ENCODE assay signal across 25 cellular contexts in genomic region chr10:70475661-70476060, GRCh38. TPM values are rescaled to one million over a fixed set of nuclear protein-coding genes. Genes with fewer than 3 reads are reported as not detected.
DNase-seq lines count a peak whose midpoint lies in the region; FAIRE-seq and TF ChIP-seq lines count a peak whose summit lies in the region.
"Had no signal": no experiment of that assay in that cellular context is flagged by ENCODE, and none has a peak within 500 bp of the region (broad histone marks: within the 10 kb centered on the region; RNA-seq: fewer than 3 reads in every experiment).

No MANE protein-coding gene starts in this region.

- TF ChIP-seq POLR2A in uterus (IDR thresholded peaks at IDR 0.05), result no peak
- TF ChIP-seq POLR2A in suprapubic skin (IDR thresholded peaks at IDR 0.05), result no peak

- peaks cover 10% of the 10 kb centered on the region for H3K27me3 Mint-ChIP-seq in activated CD4-positive, alpha-beta memory T cell treated with anti-CD3 and anti-CD28 coated beads for 36 hours
- H3K27me3 Mint-ChIP-seq in activated CD4-positive, alpha-beta memory T cell treated with anti-CD3 and anti-CD28 coated beads, Interleukin-2, amount 10 ng/mL, durations not matched to agents 7 days and 5 days, result peaks cover 66% of the 10 kb centered on the region
- H3K27me3 Mint-ChIP-seq: activated T-helper 17 cell treated with anti-CD3 and anti-CD28 coated beads, Interleukin-2, amount 50 U/mL, for 72 hours had no signal

- peaks cover 0 to 7% of the 10 kb centered on the region in 2 donors for H3K4me1 ChIP-seq in uterus
- peaks cover 31% of the 10 kb centered on the region for H3K4me1 ChIP-seq in suprapubic skin

- CTCF ChIA-PET in activated CD4-positive, alpha-beta memory T cell treated with anti-CD3 and anti-CD28 coated beads for 36 hours (lab: Charles Lee), result interaction anchor here (1.1 to 4.8 kb wide), 2 partner anchors 14 to 19 kb away, joined by 3 to 23 read pairs; no protein-coding TSS in a partner anchor
- CTCF ChIA-PET in activated CD4-positive, alpha-beta memory T cell treated with anti-CD3 and anti-CD28 coated beads, Interleukin-2, amount 10 ng/mL, durations not matched to agents 7 days and 5 days (lab: Charles Lee), result interaction anchor here (1.7 kb wide), 1 partner anchor 14 kb away, joined by 4 read pairs; no protein-coding TSS in a partner anchor

- no peak for TF ChIP-seq CTCF in bronchial epithelial cell (IDR thresholded peaks at IDR 0.05; ENCODE audit: insufficient read depth, low read length, severe bottlenecking)
- no peak for TF ChIP-seq CTCF in uterus (IDR thresholded peaks at IDR 0.05)
- TF ChIP-seq CTCF in suprapubic skin (IDR thresholded peaks at IDR 0.05), result no peak

- no peak for DNase-seq in activated CD4-positive, alpha-beta memory T cell treated with anti-CD3 and anti-CD28 coated beads for 36 hours
- no peak for DNase-seq in activated CD4-positive, alpha-beta memory T cell treated with anti-CD3 and anti-CD28 coated beads, Interleukin-2, amount 10 ng/mL, durations not matched to agents 7 days and 5 days
- DNase-seq in MG63 (peak; percentile 16), bronchial epithelial cell (ENCODE audit: low read depth) (peak; percentile 92), uterus (no peak), NCI-H2029 treated with DMSO at 0.1 percent for 48 hours (lab: John Stamatoyannopoulos, UW) (no peak), suprapubic skin (ENCODE audit: low spot score in 2 of 2) (no peak)
- DNase-seq in stimulated activated CD8-positive, alpha-beta memory T cell treated with anti-CD3 and anti-CD28 coated beads, Interleukin-4, amount 100 ng/mL, for 48 hours, result peak; percentile 47
- DNase-seq: activated CD4-positive, CD25-positive, alpha-beta regulatory T cell treated with anti-CD3 and anti-CD28 coated beads, Interleukin-2, amount 50 U/mL, for 72 hours; activated CD8-positive, alpha-beta memory T cell treated with anti-CD3 and anti-CD28 coated beads, Interleukin-2, amount 10 ng/mL, durations not matched to agents 7 days and 5 days; activated naive CD8-positive, alpha-beta T cell treated with anti-CD3 and anti-CD28 coated beads for 36 hours; body of pancreas; DMS 273 treated with DMSO at 0.1 percent for 48 hours; effector memory CD8-positive, alpha-beta T cell; GDM1; head of caudate nucleus; left lung; NCI-H187; substantia nigra; T1000 had no signal

- intact Hi-C loops in activated CD4-positive, alpha-beta memory T cell treated with anti-CD3 and anti-CD28 coated beads for 36 hours (cut with micrococcal nuclease), result loop anchor here (5.0 kb wide), 2 partner anchors 73 to 342 kb away; partner anchors contain the start of genes EIF4EBP2 and SGPL1
- intact Hi-C loops in uterus (cut with DNase I; ENCODE audit: low total_unique reads), result no loop called here

- H3K9me3 ChIP-seq in MG63 (no peaks in the 10 kb centered on the region), uterus (no peaks in the 10 kb centered on the region), suprapubic skin (no peaks in the 10 kb centered on the region)
- H3K9me3 ChIP-seq: body of pancreas, left lung, psoas muscle had no signal

- H3K4me3 ChIP-seq in MG63, result no peak overlapping the region
- no peak overlapping the region for H3K4me3 ChIP-seq in bronchial epithelial cell (ENCODE audit: low read depth, low read length)
- no peak overlapping the region for H3K4me3 ChIP-seq in uterus
- H3K4me3 ChIP-seq in suprapubic skin, result no peak overlapping the region
- H3K4me3 ChIP-seq: body of pancreas, left lung, psoas muscle had no signal

- H3K4me3 Mint-ChIP-seq in activated CD4-positive, alpha-beta memory T cell treated with anti-CD3 and anti-CD28 coated beads for 36 hours, result no peak overlapping the region
- no peak overlapping the region for H3K4me3 Mint-ChIP-seq in activated CD4-positive, alpha-beta memory T cell treated with anti-CD3 and anti-CD28 coated beads, Interleukin-2, amount 10 ng/mL, durations not matched to agents 7 days and 5 days
- H3K4me3 Mint-ChIP-seq: activated CD8-positive, alpha-beta memory T cell treated with anti-CD3 and anti-CD28 coated beads, Interleukin-2, amount 10 ng/mL, durations not matched to agents 7 days and 5 days; activated naive CD8-positive, alpha-beta T cell treated with anti-CD3 and anti-CD28 coated beads for 36 hours; activated T-helper 17 cell treated with anti-CD3 and anti-CD28 coated beads, Interleukin-2, amount 50 U/mL, for 72 hours; effector memory CD8-positive, alpha-beta T cell had no signal

- no peak overlapping the region for H3K27ac ChIP-seq in uterus
- no peak overlapping the region for H3K27ac ChIP-seq in suprapubic skin
- H3K27ac ChIP-seq: body of pancreas, left lung, psoas muscle had no signal

- no peaks in the 10 kb centered on the region for H3K9me3 Mint-ChIP-seq in activated CD4-positive, alpha-beta memory T cell treated with anti-CD3 and anti-CD28 coated beads for 36 hours
- no peaks in the 10 kb centered on the region for H3K9me3 Mint-ChIP-seq in activated CD4-positive, alpha-beta memory T cell treated with anti-CD3 and anti-CD28 coated beads, Interleukin-2, amount 10 ng/mL, durations not matched to agents 7 days and 5 days
- H3K9me3 Mint-ChIP-seq: activated naive CD8-positive, alpha-beta T cell treated with anti-CD3 and anti-CD28 coated beads for 36 hours; activated T-helper 17 cell treated with anti-CD3 and anti-CD28 coated beads, Interleukin-2, amount 50 U/mL, for 72 hours; effector memory CD8-positive, alpha-beta T cell had no signal

- H3K27me3 ChIP-seq in MG63 (no peaks in the 10 kb centered on the region), bronchial epithelial cell (ENCODE audit: control insufficient read depth, insufficient read depth, low read length) (peaks cover 31% of the 10 kb centered on the region), uterus (no peaks in the 10 kb centered on the region), suprapubic skin (peaks cover 8% of the 10 kb centered on the region)
- H3K27me3 ChIP-seq: body of pancreas had no signal

- no peak for TF ChIP-seq EP300 in suprapubic skin (IDR thresholded peaks at IDR 0.05)

- H3K36me3 ChIP-seq in MG63, result no peaks in the 10 kb centered on the region
- H3K36me3 ChIP-seq in bronchial epithelial cell (ENCODE audit: control insufficient read depth, insufficient read depth, low read length), result no peaks in the 10 kb centered on the region
- H3K36me3 ChIP-seq in uterus, result no peaks in the 10 kb centered on the region
- no peaks in the 10 kb centered on the region for H3K36me3 ChIP-seq in suprapubic skin
- H3K36me3 ChIP-seq: left lung had no signal

- H3K27ac Mint-ChIP-seq in activated CD4-positive, alpha-beta memory T cell treated with anti-CD3 and anti-CD28 coated beads for 36 hours, result peak overlapping the region; percentile 24
- H3K27ac Mint-ChIP-seq in activated CD4-positive, alpha-beta memory T cell treated with anti-CD3 and anti-CD28 coated beads, Interleukin-2, amount 10 ng/mL, durations not matched to agents 7 days and 5 days, result no peak overlapping the region
- H3K27ac Mint-ChIP-seq: activated CD8-positive, alpha-beta memory T cell treated with anti-CD3 and anti-CD28 coated beads, Interleukin-2, amount 10 ng/mL, durations not matched to agents 7 days and 5 days; activated naive CD8-positive, alpha-beta T cell treated with anti-CD3 and anti-CD28 coated beads for 36 hours; activated T-helper 17 cell treated with anti-CD3 and anti-CD28 coated beads, Interleukin-2, amount 50 U/mL, for 72 hours; effector memory CD8-positive, alpha-beta T cell had no signal

- 82% methylated on average over 8 of the region's 8 CpGs for WGBS in suprapubic skin

- POLR2A ChIA-PET in activated CD4-positive, alpha-beta memory T cell treated with anti-CD3 and anti-CD28 coated beads for 36 hours (lab: Charles Lee), result no interaction called here
- POLR2A ChIA-PET in activated CD4-positive, alpha-beta memory T cell treated with anti-CD3 and anti-CD28 coated beads, Interleukin-2, amount 10 ng/mL, durations not matched to agents 7 days and 5 days (lab: Charles Lee), result interaction anchor here (1.6 kb wide), 1 partner anchor 305 kb away, joined by 4 read pairs; no protein-coding TSS in a partner anchor

- peak; percentile 83 for FAIRE-seq in bronchial epithelial cell (lab: Jason Lieb, UNC)

- no peaks in the 10 kb centered on the region for H3K36me3 Mint-ChIP-seq in activated CD4-positive, alpha-beta memory T cell treated with anti-CD3 and anti-CD28 coated beads for 36 hours
- H3K36me3 Mint-ChIP-seq in activated CD4-positive, alpha-beta memory T cell treated with anti-CD3 and anti-CD28 coated beads, Interleukin-2, amount 10 ng/mL, durations not matched to agents 7 days and 5 days (ENCODE audit: low read depth), result no peaks in the 10 kb centered on the region
- H3K36me3 Mint-ChIP-seq: activated CD8-positive, alpha-beta memory T cell treated with anti-CD3 and anti-CD28 coated beads, Interleukin-2, amount 10 ng/mL, durations not matched to agents 7 days and 5 days; activated naive CD8-positive, alpha-beta T cell treated with anti-CD3 and anti-CD28 coated beads for 36 hours had no signal

- peaks cover 30% of the 10 kb centered on the region for H3K4me1 Mint-ChIP-seq in activated CD4-positive, alpha-beta memory T cell treated with anti-CD3 and anti-CD28 coated beads for 36 hours (ENCODE audit: low read depth)
- H3K4me1 Mint-ChIP-seq in activated CD4-positive, alpha-beta memory T cell treated with anti-CD3 and anti-CD28 coated beads, Interleukin-2, amount 10 ng/mL, durations not matched to agents 7 days and 5 days, result peaks cover 32% of the 10 kb centered on the region

RNA-seq across cellular contexts. Expression of gene PALD1, which starts 2.9 kb away (rescaled TPM):
- under 1 TPM; 0.41 to 0.48 TPM for total RNA-seq in activated CD4-positive, alpha-beta memory T cell treated with anti-CD3 and anti-CD28 coated beads for 36 hours
- total RNA-seq in activated CD4-positive, alpha-beta memory T cell treated with anti-CD3 and anti-CD28 coated beads, Interleukin-2, amount 10 ng/mL, durations not matched to agents 7 days and 5 days, result under 1 TPM; 0.08 to 0.15 TPM
- 5.3 and 7.8 TPM in 2 replicates for total RNA-seq in MG63 (2014; rRNA removed; shearing (Covaris generic); ENCODE audit: low replicate concordance)
- total RNA-seq in bronchial epithelial cell, result 0.13 TPM in 1 of 2 replicates, not detected in the other
- total RNA-seq in uterus, result 10 to 100 TPM in 2 of 4 donors, 1 to 10 TPM in 2; 1.8 to 21.6 (median 10.3) TPM
- total RNA-seq in suprapubic skin, result 10 to 100 TPM in 1 of 4 donors, 1 to 10 TPM in 3; 6.2 to 12.1 (median 7.7) TPM

RNA-seq across cellular contexts. Expression of gene NODAL, which starts 34.2 kb away (rescaled TPM):
- not detected for total RNA-seq in activated CD4-positive, alpha-beta memory T cell treated with anti-CD3 and anti-CD28 coated beads for 36 hours
- under 1 TPM in 1 of 2 experiments, not detected in 1; 0.25 TPM for total RNA-seq in activated CD4-positive, alpha-beta memory T cell treated with anti-CD3 and anti-CD28 coated beads, Interleukin-2, amount 10 ng/mL, durations not matched to agents 7 days and 5 days
- not detected in 2 replicates for total RNA-seq in MG63 (2014; rRNA removed; shearing (Covaris generic); ENCODE audit: low replicate concordance)
- under 0.01 TPM in 1 of 2 replicates, not detected in the other for total RNA-seq in bronchial epithelial cell
- total RNA-seq in uterus, result not detected
- total RNA-seq in suprapubic skin, result not detected
- total RNA-seq: A673; activated CD8-positive, alpha-beta memory T cell treated with anti-CD3 and anti-CD28 coated beads, Interleukin-2, amount 10 ng/mL, durations not matched to agents 7 days and 5 days; activated naive CD8-positive, alpha-beta T cell treated with anti-CD3 and anti-CD28 coated beads for 36 hours; activated T-helper 17 cell treated with anti-CD3 and anti-CD28 coated beads, Interleukin-2, amount 50 U/mL, for 72 hours; body of pancreas; left lung; mononuclear cell; psoas muscle; urinary bladder had no signal

Comparison
In these comparisons a context has a peak if more than half of its experiments do, and no peak if none do; other contexts are left out.
1. DNase-seq: peak in MG63 (single experiment), bronchial epithelial cell (single experiment) and stimulated activated CD8-positive, alpha-beta memory T cell treated with anti-CD3 and anti-CD28 coated beads, Interleukin-4, amount 100 ng/mL, for 48 hours (single experiment); none in activated CD4-positive, alpha-beta memory T cell treated with anti-CD3 and anti-CD28 coated beads for 36 hours (single experiment), activated CD4-positive, alpha-beta memory T cell treated with anti-CD3 and anti-CD28 coated beads, Interleukin-2, amount 10 ng/mL, durations not matched to agents 7 days and 5 days (single experiment), uterus (0 of 2), NCI-H2029 treated with DMSO at 0.1 percent for 48 hours (single experiment) and suprapubic skin (0 of 2).